ENCODE assay signal across 1 cellular context in the genomic region with DNA sequence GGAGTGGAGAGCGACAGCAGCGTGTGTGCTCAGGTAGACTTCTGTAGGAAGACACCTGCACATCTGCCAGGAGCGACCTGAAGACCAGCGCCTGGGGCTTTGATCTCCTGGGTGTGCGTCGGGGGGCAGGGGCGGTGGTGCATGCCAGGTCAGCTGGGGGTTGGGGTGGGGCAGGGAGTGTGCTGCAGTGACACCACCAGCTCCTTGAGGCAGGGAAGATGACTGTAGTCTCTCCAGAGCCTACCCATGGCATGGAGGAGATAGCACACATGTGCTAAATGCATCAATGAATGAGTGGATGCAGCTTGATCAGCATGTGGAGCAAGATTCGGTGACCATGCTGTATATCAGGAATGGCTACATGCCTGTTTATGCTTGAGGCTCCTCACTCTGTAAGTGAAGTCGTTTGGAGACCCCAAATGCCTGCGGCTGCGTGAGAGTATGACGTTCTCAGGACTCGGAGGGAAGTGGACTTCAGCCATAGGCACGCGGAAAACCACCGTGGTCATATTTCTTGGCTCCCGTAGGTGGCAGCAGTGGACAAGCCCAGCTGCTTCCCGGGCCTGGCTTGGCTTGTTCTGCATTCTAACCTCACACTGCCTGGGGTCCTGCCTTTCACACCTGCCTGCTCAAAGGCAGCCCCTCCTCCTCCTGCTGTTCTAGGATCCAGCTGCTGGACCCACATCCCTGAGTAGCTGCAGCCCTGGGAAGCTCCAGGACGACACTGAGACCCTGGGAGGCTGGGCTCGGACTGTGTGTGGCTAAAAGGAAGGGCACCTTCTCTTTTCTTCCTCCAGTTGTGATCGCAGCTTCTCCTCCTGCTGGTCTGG.
TF ChIP-seq lines count a peak whose summit lies in the region.

No MANE protein-coding gene starts in this region.

TF ChIP-seq in H1, 55 proteins besides CTCF, POLR2A, EP300 and RAD21:
- TF ChIP-seq KDM5A (IDR thresholded peaks at IDR 0.05; ENCODE audit: low read length): no peak
- TF ChIP-seq BRCA1 (IDR thresholded peaks at IDR 0.05; ENCODE audit: low read depth, low read length): peak; percentile 23; the same call in 1 of the 2 replicates
- TF ChIP-seq GTF2F1 (IDR thresholded peaks at IDR 0.05; ENCODE audit: borderline replicate concordance, low read depth, low read length): no peak
- TF ChIP-seq, protein P1, sequence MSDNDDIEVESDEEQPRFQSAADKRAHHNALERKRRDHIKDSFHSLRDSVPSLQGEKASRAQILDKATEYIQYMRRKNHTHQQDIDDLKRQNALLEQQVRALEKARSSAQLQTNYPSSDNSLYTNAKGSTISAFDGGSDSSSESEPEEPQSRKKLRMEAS (IDR thresholded peaks at IDR 0.05): peak; percentile 84
- TF ChIP-seq POU5F1 (IDR thresholded peaks at IDR 0.05; ENCODE audit: low read depth, low read length): no peak
- TF ChIP-seq ASH2L (IDR thresholded peaks at IDR 0.05; ENCODE audit: low read length): peak; percentile 37
- peak; percentile 30; the same call in 1 of the 2 replicates for TF ChIP-seq CREB1 (IDR thresholded peaks at IDR 0.05)
- TF ChIP-seq ZNF274 (IDR thresholded peaks at IDR 0.05; ENCODE audit: borderline replicate concordance, extremely low read depth, low read length): no peak
- TF ChIP-seq, protein P2, sequence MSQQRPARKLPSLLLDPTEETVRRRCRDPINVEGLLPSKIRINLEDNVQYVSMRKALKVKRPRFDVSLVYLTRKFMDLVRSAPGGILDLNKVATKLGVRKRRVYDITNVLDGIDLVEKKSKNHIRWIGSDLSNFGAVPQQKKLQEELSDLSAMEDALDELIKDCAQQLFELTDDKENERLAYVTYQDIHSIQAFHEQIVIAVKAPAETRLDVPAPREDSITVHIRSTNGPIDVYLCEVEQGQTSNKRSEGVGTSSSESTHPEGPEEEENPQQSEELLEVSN (IDR thresholded peaks at IDR 0.05): peak; percentile 87
- TF ChIP-seq TEAD4 (IDR thresholded peaks at IDR 0.05; ENCODE audit: low read depth, low read length): peak; percentile 43; the same call in 1 of the 2 replicates
- peak; percentile 43 for TF ChIP-seq SAP30 (IDR thresholded peaks at IDR 0.05; ENCODE audit: insufficient read depth, insufficient replicate concordance, low read length)
- peak; percentile 30 for TF ChIP-seq KDM4A (IDR thresholded peaks at IDR 0.05; ENCODE audit: low read depth, low read length, severe bottlenecking)
- no peak for TF ChIP-seq BCL11A (IDR thresholded peaks at IDR 0.05; ENCODE audit: low read depth in 2 of 2, low read length in 2 of 2)
